Comparison of ENCODE assay signal across 9 cellular contexts in the genomic region with DNA sequence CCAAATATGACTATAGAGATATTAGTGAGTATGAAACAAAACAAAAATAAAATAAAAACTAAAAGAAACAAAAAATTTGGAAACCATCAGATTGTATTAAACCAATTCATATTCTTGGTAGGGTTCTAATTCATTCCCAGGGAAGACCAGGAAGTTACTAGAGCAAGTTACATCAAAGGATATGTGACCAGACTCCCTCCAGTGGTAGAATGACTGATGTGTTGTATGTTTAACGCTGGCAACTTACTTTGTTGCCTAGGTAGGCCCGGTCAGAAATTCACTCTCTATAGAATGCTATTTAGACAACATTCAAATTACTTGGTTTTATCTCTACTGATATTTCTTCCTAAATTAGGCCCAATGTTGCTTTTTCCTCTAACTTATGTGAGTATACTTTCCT. TPM values are rescaled to one million over a fixed set of nuclear protein-coding genes. Genes with fewer than 3 reads are reported as not detected.
DNase-seq lines count a peak whose midpoint lies in the region; ATAC-seq and TF ChIP-seq lines count a peak whose summit lies in the region.
"Had no signal": no experiment of that assay in that cellular context is flagged by ENCODE, and none has a peak within 500 bp of the region (broad histone marks: within the 10 kb centered on the region; RNA-seq: fewer than 3 reads in every experiment).

No MANE protein-coding gene starts in this region.

- WGBS in prostate gland: 18% methylated on average over 2 of the region's 2 CpGs

- H3K9me2 ChIP-seq in PC-3 (replicated peaks; ENCODE audit: low read length): no peaks in the 10 kb centered on the region

- DNase-seq in NCI-H2196 (lab: John Stamatoyannopoulos, UW; ENCODE audit: unreplicated experiment) (peak; percentile 28), NCI-H2196 treated with DMSO at 0.1 percent for 48 hours (lab: John Stamatoyannopoulos, UW; ENCODE audit: unreplicated experiment) (no peak), PC-3 (peak; percentile 80), fibroblast of lung (ENCODE audit: low read depth in 2 of 2) (peak; percentile 60 to 77), prostate gland (ENCODE audit: low spot score) (peak; percentile 59)
- DNase-seq in activated CD8-positive, alpha-beta T cell treated with anti-CD3 and anti-CD28 coated beads for 36 hours: no peak

- H3K4me2 ChIP-seq in PC-3 (ENCODE audit: low read length) (no peak overlapping the region), fibroblast of lung (ENCODE audit: extremely low read depth, insufficient read depth, low read length) (no peak overlapping the region)

- no peaks in the 10 kb centered on the region for H3K9me3 ChIP-seq in PC-3 (ENCODE audit: low read length)
- no peaks in the 10 kb centered on the region for H3K9me3 ChIP-seq in fibroblast of lung (ENCODE audit: control insufficient read depth, insufficient read depth, low read depth, low read length)
- no peaks in the 10 kb centered on the region for H3K9me3 ChIP-seq in prostate gland

- no peak overlapping the region for H3K4me3 Mint-ChIP-seq in activated CD8-positive, alpha-beta T cell treated with anti-CD3 and anti-CD28 coated beads for 36 hours
- H3K4me3 Mint-ChIP-seq: activated naive CD8-positive, alpha-beta T cell had no signal

- POLR2A ChIA-PET in PC-3 (lab: Charles Lee; ENCODE audit: unreplicated experiment): no interaction called here
- POLR2A ChIA-PET in activated CD8-positive, alpha-beta T cell treated with anti-CD3 and anti-CD28 coated beads for 36 hours (lab: Charles Lee): no interaction called here

- H3K27me3 ChIP-seq in PC-3 (ENCODE audit: low read length) (peaks cover 6% of the 10 kb centered on the region), fibroblast of lung (ENCODE audit: control insufficient read depth, insufficient read depth, low read length) (peaks cover 3% of the 10 kb centered on the region), prostate gland (replicated peaks; ENCODE audit: insufficient read depth) (no peaks in the 10 kb centered on the region)

- H3K36me3 Mint-ChIP-seq in activated CD8-positive, alpha-beta T cell treated with anti-CD3 and anti-CD28 coated beads for 36 hours (ENCODE audit: low read depth): no peaks in the 10 kb centered on the region
- H3K36me3 Mint-ChIP-seq: activated naive CD8-positive, alpha-beta T cell had no signal

- TF ChIP-seq CTCF in PC-3 (conservative IDR thresholded peaks at IDR 0.05; ENCODE audit: low read depth, low read length) (peak; percentile 89), fibroblast of lung (conservative IDR thresholded peaks at IDR 0.05 in 1 of 2, IDR thresholded peaks at IDR 0.05 in 1 of 2; ENCODE audit: low read depth in 1 of 2, low read length in 2 of 2) (peak; percentile 53 to 57), prostate gland (IDR thresholded peaks at IDR 0.05) (peak; percentile 12 to 69 (median 60))
- TF ChIP-seq CTCF in activated CD8-positive, alpha-beta T cell treated with anti-CD3 and anti-CD28 coated beads for 36 hours (IDR thresholded peaks at IDR 0.05): no peak

- H3K4me1 ChIP-seq in PC-3 (ENCODE audit: insufficient read depth, low read length) (no peaks in the 10 kb centered on the region), fibroblast of lung (ENCODE audit: control insufficient read depth, extremely low read depth, insufficient read depth, low read length) (peaks cover 3% of the 10 kb centered on the region), prostate gland (replicated peaks) (no peaks in the 10 kb centered on the region)

- H3K9ac ChIP-seq in PC-3 (ENCODE audit: low read length) (no peak overlapping the region), fibroblast of lung (ENCODE audit: insufficient read depth, low read length) (no peak overlapping the region)

- H3K4me3 ChIP-seq in PC-3 (ENCODE audit: low read length) (no peak overlapping the region), fibroblast of lung (replicated peaks in 1 of 4; ENCODE audit: control extremely low read depth in 1 of 4, insufficient read depth in 1 of 4, low read depth in 3 of 4, low read length in 4 of 4) (no peak overlapping the region), prostate gland (no peak overlapping the region)

- no peaks in the 10 kb centered on the region for H3F3A ChIP-seq in PC-3 (ENCODE audit: low read length, unreplicated experiment)

- ATAC-seq in HG03565 (IDR thresholded peaks at IDR 0.05; ENCODE audit: unreplicated experiment) (peak; percentile 80), PC-3 (peak; percentile 96), HG02870 (IDR thresholded peaks at IDR 0.05; ENCODE audit: unreplicated experiment) (no peak)
- no peak for ATAC-seq in activated CD8-positive, alpha-beta T cell treated with anti-CD3 and anti-CD28 coated beads for 36 hours

- CTCF ChIA-PET in PC-3 (lab: Charles Lee): interaction anchor here (0.6 kb wide), 2 partner anchors 196 to 230 kb away, joined by 3 read pairs; no protein-coding TSS in a partner anchor
- CTCF ChIA-PET in activated CD8-positive, alpha-beta T cell treated with anti-CD3 and anti-CD28 coated beads for 36 hours (lab: Charles Lee): no interaction called here

- H3K36me3 ChIP-seq in PC-3 (ENCODE audit: low read depth, low read length) (no peaks in the 10 kb centered on the region), fibroblast of lung (ENCODE audit: control insufficient read depth, insufficient read depth, low read length) (no peaks in the 10 kb centered on the region), prostate gland (no peaks in the 10 kb centered on the region)

- H2AFZ ChIP-seq in PC-3 (ENCODE audit: low read length): no peak overlapping the region
- no peak overlapping the region for H2AFZ ChIP-seq in fibroblast of lung (ENCODE audit: low read length)

- no peaks in the 10 kb centered on the region for H4K20me1 ChIP-seq in PC-3 (ENCODE audit: low read length)
- H4K20me1 ChIP-seq in fibroblast of lung (ENCODE audit: control insufficient read depth, extremely low read depth, insufficient read depth, low read length): no peaks in the 10 kb centered on the region

- H3K4me1 Mint-ChIP-seq in activated CD8-positive, alpha-beta T cell treated with anti-CD3 and anti-CD28 coated beads for 36 hours (ENCODE audit: low read depth): peaks cover 3% of the 10 kb centered on the region

- intact Hi-C loops in PC-3 (cut with micrococcal nuclease) (loop anchor here (1.0 to 2.0 kb wide), 3 partner anchors 229 to 651 kb away; no protein-coding TSS in a partner anchor), prostate gland (cut with DNase I) (loop anchor here (5.0 kb wide), 1 partner anchor 399 kb away; no protein-coding TSS in a partner anchor)
- intact Hi-C loops in activated CD8-positive, alpha-beta T cell treated with anti-CD3 and anti-CD28 coated beads for 36 hours (cut with micrococcal nuclease): no loop called here

- H3K79me2 ChIP-seq in PC-3 (ENCODE audit: low read length): no peaks in the 10 kb centered on the region
- H3K79me2 ChIP-seq in fibroblast of lung (ENCODE audit: control insufficient read depth, insufficient read depth, low read length): no peaks in the 10 kb centered on the region

- TF ChIP-seq POLR2A in prostate gland (IDR thresholded peaks at IDR 0.05): no peak

- H3K27ac ChIP-seq in PC-3 (ENCODE audit: low read length) (no peak overlapping the region), fibroblast of lung (ENCODE audit: insufficient read depth, low read length) (no peak overlapping the region), prostate gland (no peak overlapping the region)

- H3K27me3 Mint-ChIP-seq in activated CD8-positive, alpha-beta T cell treated with anti-CD3 and anti-CD28 coated beads for 36 hours: peaks cover 8% of the 10 kb centered on the region

- peaks cover 9% of the 10 kb centered on the region for H3K9me3 Mint-ChIP-seq in activated CD8-positive, alpha-beta T cell treated with anti-CD3 and anti-CD28 coated beads for 36 hours

- H3K27ac Mint-ChIP-seq in activated CD8-positive, alpha-beta T cell treated with anti-CD3 and anti-CD28 coated beads for 36 hours: no peak overlapping the region
- H3K27ac Mint-ChIP-seq: activated naive CD8-positive, alpha-beta T cell had no signal

- BruUV-seq in PC-3 (replicated peaks; lab: Mats Ljungman, UMichigan): no TSS peak

RNA-seq across cellular contexts. Expression of a gene that starts 5.2 kb away (rescaled TPM):
- total RNA-seq in PC-3 (2014; rRNA removed) (not detected in 2 replicates), fibroblast of lung (not detected in 2 replicates), prostate gland (10 to 100 TPM in 1 of 2 donors, 1 to 10 TPM in 1; 7.0 to 32.1 TPM)
- polyA plus RNA-seq in fibroblast of lung: 0.02 TPM in 1 of 2 replicates, not detected in the other
- polyA plus RNA-seq in fibroblast of lung (2012): not detected in 2 replicates
- not detected in 2 replicates for polyA minus RNA-seq in fibroblast of lung (ENCODE audit: low replicate concordance)
- not detected for total RNA-seq in activated CD8-positive, alpha-beta T cell treated with anti-CD3 and anti-CD28 coated beads for 36 hours

Comparison
In these comparisons a context has a peak if more than half of its experiments do, and no peak if none do; other contexts are left out.
1. DNase-seq: peak in NCI-H2196 (single experiment), PC-3 (single experiment), fibroblast of lung (2 of 2) and prostate gland (single experiment); none in NCI-H2196 treated with DMSO at 0.1 percent for 48 hours (single experiment) and activated CD8-positive, alpha-beta T cell treated with anti-CD3 and anti-CD28 coated beads for 36 hours (single experiment).
2. ATAC-seq: peak in HG03565 (single experiment) and PC-3 (single experiment); none in activated CD8-positive, alpha-beta T cell treated with anti-CD3 and anti-CD28 coated beads for 36 hours (single experiment) and HG02870 (single experiment).